In the genomic region with DNA sequence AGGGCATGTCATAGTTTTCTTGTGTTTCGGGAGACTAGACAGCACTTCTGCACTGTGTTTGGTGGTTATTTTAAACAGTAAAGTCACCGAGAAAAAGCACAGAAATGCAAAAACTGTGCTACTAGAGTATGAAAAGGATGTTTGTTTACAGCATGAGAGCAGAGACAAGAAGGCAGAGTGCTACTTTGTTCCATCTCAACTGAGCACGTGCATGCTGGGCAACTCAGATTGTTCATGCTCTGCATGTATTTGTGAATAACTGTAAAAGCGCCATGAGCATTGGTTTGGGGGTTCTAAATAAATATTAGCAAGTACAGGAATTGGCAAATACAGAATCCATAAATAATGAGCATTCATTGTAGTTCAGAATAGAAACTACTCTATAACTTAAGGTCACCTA, we compare ENCODE assay signal across 1 cellular context.
TF ChIP-seq lines count a peak whose summit lies in the region.

No MANE protein-coding gene starts in this region.

TF ChIP-seq in IMR-90, 13 proteins besides CTCF, POLR2A, EP300 and RAD21 (continued from another document):
- no peak for TF ChIP-seq RCOR1 (IDR thresholded peaks at IDR 0.05; ENCODE audit: insufficient replicate concordance, low read length)
TF ChIP-seq in IMR-90: peak in this region for 1.
